Comparison of ENCODE assay signal across 8 cellular contexts in the genomic region with DNA sequence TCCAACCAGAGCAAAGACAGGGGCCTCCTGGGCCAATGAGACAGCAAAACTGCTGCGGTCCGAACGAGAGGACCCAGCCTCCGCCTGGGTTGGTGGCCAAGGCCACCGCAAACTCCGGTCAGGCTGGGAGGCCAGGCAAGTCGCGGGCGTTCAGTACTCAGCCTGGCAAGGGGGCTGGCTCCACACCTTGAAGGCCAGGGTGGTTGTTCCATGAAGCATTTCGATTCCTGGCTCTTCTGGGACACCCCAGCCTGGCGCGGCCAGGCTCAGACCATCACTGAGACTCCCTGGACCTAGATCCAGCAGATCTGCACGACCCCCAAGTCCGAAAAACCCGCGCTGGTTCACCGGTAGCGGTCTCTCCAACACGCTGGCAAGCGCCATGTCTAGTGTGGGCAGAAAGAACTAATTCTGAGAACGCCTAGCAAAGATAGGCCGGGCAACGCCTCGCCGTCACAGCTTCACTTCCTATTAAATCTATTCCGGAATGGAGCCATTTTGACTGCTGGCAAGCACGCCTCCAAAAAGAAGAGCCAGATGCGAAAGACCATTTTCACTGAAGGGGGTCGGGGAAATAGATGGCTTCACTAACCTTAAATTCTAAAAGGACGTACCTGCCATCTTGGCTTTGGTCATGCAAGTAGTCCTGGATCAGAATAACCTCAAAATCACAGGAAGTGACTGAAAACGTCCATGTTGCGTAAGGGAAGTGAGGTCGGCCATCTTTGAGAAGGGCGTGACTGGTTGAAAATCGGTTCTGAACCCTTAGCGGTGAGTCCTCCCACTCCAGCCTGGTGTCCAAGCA. TPM values are rescaled to one million over a fixed set of nuclear protein-coding genes. Genes with fewer than 3 reads are reported as not detected.
DNase-seq lines count a peak whose midpoint lies in the region; ATAC-seq lines count a peak whose summit lies in the region.

A gene (minus strand): TSS at position 403 of the 805 bp plus-strand sequence. CDS start 19 bp downstream, at position 384.

- no peaks in the 10 kb centered on the region for H3K9me3 Mint-ChIP-seq in CD4-positive, CD25-positive, alpha-beta regulatory T cell
- no peaks in the 10 kb centered on the region for H3K9me3 Mint-ChIP-seq in naive B cell
- no peaks in the 10 kb centered on the region for H3K9me3 Mint-ChIP-seq in stimulated activated naive B cell treated with anti-CD40 and anti-IgM and Interleukin-4, amounts not matched to agents 10 μg/mL and 1 μg/mL and 100 μg/mL, for 72 hours

- no peaks in the 10 kb centered on the region for H3K9me3 ChIP-seq in CD4-positive, CD25-positive, alpha-beta regulatory T cell (ENCODE audit: control insufficient read depth in 2 of 2, low read length in 2 of 2)

- H3K4me1 ChIP-seq in CD4-positive, CD25-positive, alpha-beta regulatory T cell (ENCODE audit: control insufficient read depth, insufficient read depth, low read length, poor library complexity, severe bottlenecking), result peaks cover 13% of the 10 kb centered on the region

- peak; percentile 92 for ATAC-seq in CD4-positive, CD25-positive, alpha-beta regulatory T cell (ENCODE audit: low read depth in 2 of 2)
- ATAC-seq in GM21423 (IDR thresholded peaks at IDR 0.05; ENCODE audit: unreplicated experiment), result peak; percentile 93
- peak; percentile 97 for ATAC-seq in esophagus mucosa
- ATAC-seq in naive B cell (ENCODE audit: low read depth in 2 of 2), result peak; percentile 91 to 93
- ATAC-seq in stimulated activated naive B cell treated with anti-CD40 and anti-IgM and Interleukin-4, amounts not matched to agents 10 μg/mL and 1 μg/mL and 100 μg/mL, for 72 hours (replicated peaks), result peak; percentile 94 to 96

- H3K4me3 Mint-ChIP-seq in CD4-positive, CD25-positive, alpha-beta regulatory T cell, result peak within 1 kb of the TSS; percentile 79 to 91 (median 86)
- peak within 1 kb of the TSS; percentile 81 to 98 (median 93) for H3K4me3 Mint-ChIP-seq in naive B cell
- H3K4me3 Mint-ChIP-seq in stimulated activated naive B cell treated with anti-CD40 and anti-IgM and Interleukin-4, amounts not matched to agents 10 μg/mL and 1 μg/mL and 100 μg/mL, for 72 hours, result peak within 1 kb of the TSS; percentile 96 to 98

- H3K4me3 ChIP-seq in CD4-positive, CD25-positive, alpha-beta regulatory T cell (ENCODE audit: low read depth, low read length), result peak within 1 kb of the TSS; percentile 98

- no peaks in the 10 kb centered on the region for H3K27me3 ChIP-seq in CD4-positive, CD25-positive, alpha-beta regulatory T cell (ENCODE audit: control insufficient read depth, insufficient read depth, low read length)

- H3K36me3 ChIP-seq in CD4-positive, CD25-positive, alpha-beta regulatory T cell (ENCODE audit: control insufficient read depth, insufficient read depth, low read length), result peaks cover 14% of the 10 kb centered on the region

- peak; percentile 81 to 98 (median 94) for DNase-seq in CD4-positive, CD25-positive, alpha-beta regulatory T cell
- peak; percentile 96 for DNase-seq in HuH-7 (ENCODE audit: low spot score)
- DNase-seq in activated CD8-positive, alpha-beta memory T cell treated with anti-CD3 and anti-CD28 coated beads, Interleukin-2, amount 50 U/mL, for 1 hour (ENCODE audit: extremely low read depth), result peak; percentile 79
- DNase-seq in naive B cell, result peak; percentile 91
- DNase-seq in stimulated activated naive B cell treated with anti-CD40 and anti-IgM and Interleukin-4, amounts not matched to agents 10 μg/mL and 1 μg/mL and 100 μg/mL, for 72 hours, result peak; percentile 87
- no peak for DNase-seq in cerebellar nuclear complex (lab: John Stamatoyannopoulos, UW)

- peaks cover 5 to 48% (median 20%) of the 10 kb centered on the region in 4 donors for H3K4me1 Mint-ChIP-seq in CD4-positive, CD25-positive, alpha-beta regulatory T cell
- peaks cover 11 to 32% (median 27%) of the 10 kb centered on the region in 3 donors for H3K4me1 Mint-ChIP-seq in naive B cell
- peaks cover 11 to 28% of the 10 kb centered on the region in 2 donors for H3K4me1 Mint-ChIP-seq in stimulated activated naive B cell treated with anti-CD40 and anti-IgM and Interleukin-4, amounts not matched to agents 10 μg/mL and 1 μg/mL and 100 μg/mL, for 72 hours

- peak within 1 kb of the TSS; percentile 94 for H3K27ac ChIP-seq in CD4-positive, CD25-positive, alpha-beta regulatory T cell (ENCODE audit: insufficient read depth, low read length, poor library complexity, severe bottlenecking)

- peak within 1 kb of the TSS; percentile 92 to 98 (median 95) for H3K27ac Mint-ChIP-seq in CD4-positive, CD25-positive, alpha-beta regulatory T cell
- peak within 1 kb of the TSS; percentile 89 to 97 (median 94) for H3K27ac Mint-ChIP-seq in naive B cell
- H3K27ac Mint-ChIP-seq in stimulated activated naive B cell treated with anti-CD40 and anti-IgM and Interleukin-4, amounts not matched to agents 10 μg/mL and 1 μg/mL and 100 μg/mL, for 72 hours, result peak within 1 kb of the TSS; percentile 99

- peaks cover 5% of the 10 kb centered on the region for H3K27me3 Mint-ChIP-seq in CD4-positive, CD25-positive, alpha-beta regulatory T cell
- H3K27me3 Mint-ChIP-seq in naive B cell, result no peaks in the 10 kb centered on the region
- H3K27me3 Mint-ChIP-seq in stimulated activated naive B cell treated with anti-CD40 and anti-IgM and Interleukin-4, amounts not matched to agents 10 μg/mL and 1 μg/mL and 100 μg/mL, for 72 hours, result no peaks in the 10 kb centered on the region

- H3K36me3 Mint-ChIP-seq in CD4-positive, CD25-positive, alpha-beta regulatory T cell, result peaks cover 12% of the 10 kb centered on the region
- H3K36me3 Mint-ChIP-seq in naive B cell, result peaks cover 0 to 6% of the 10 kb centered on the region in 2 donors
- peaks cover 24 to 25% of the 10 kb centered on the region in 2 donors for H3K36me3 Mint-ChIP-seq in stimulated activated naive B cell treated with anti-CD40 and anti-IgM and Interleukin-4, amounts not matched to agents 10 μg/mL and 1 μg/mL and 100 μg/mL, for 72 hours

RNA-seq across cellular contexts. Expression of the gene that starts here (rescaled TPM):
- total RNA-seq in CD4-positive, CD25-positive, alpha-beta regulatory T cell, result 13.8 TPM
- 10 to 100 TPM; 28.2 to 50.9 (median 39.5) TPM for polyA plus RNA-seq in CD4-positive, CD25-positive, alpha-beta regulatory T cell
- total RNA-seq in esophagus mucosa, result 105 TPM
- 10 to 100 TPM; 27.6 to 40.9 (median 33.2) TPM for polyA plus RNA-seq in naive B cell (ENCODE audit: low read depth in 6 of 6)

Comparison
In these comparisons a context has a peak if more than half of its experiments do, and no peak if none do; other contexts are left out.
1. DNase-seq: peak in CD4-positive, CD25-positive, alpha-beta regulatory T cell (3 of 3), HuH-7 (single experiment), activated CD8-positive, alpha-beta memory T cell treated with anti-CD3 and anti-CD28 coated beads, Interleukin-2, amount 50 U/mL, for 1 hour (single experiment), naive B cell (single experiment) and stimulated activated naive B cell treated with anti-CD40 and anti-IgM and Interleukin-4, amounts not matched to agents 10 μg/mL and 1 μg/mL and 100 μg/mL, for 72 hours (single experiment); none in cerebellar nuclear complex (0 of 2).
2. Peak in every context shown above with its lines, with median percentiles within 50 percentile points of each other: ATAC-seq, H3K27ac Mint-ChIP-seq and H3K4me3 Mint-ChIP-seq.